In the genomic region with DNA sequence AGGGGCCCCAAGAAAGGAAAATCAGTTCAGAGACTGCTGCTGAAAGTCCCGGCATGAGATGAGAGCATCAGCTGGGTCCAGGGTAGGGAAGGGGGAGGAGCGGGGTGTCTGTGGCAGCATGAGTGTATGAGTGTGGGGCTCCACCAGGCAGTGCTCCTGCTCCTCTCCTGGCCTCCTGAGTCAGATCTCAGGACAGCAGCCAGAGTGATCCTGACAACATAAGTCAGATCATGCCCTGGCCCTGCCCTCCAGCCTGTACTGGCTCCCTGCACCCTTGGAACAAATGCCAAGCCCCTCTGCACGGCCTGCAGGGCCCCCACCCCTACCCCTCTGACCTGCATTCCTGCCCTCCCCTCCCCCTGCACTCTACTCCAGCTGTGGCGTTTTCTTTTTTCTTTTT, we compare ENCODE assay signal across 19 cellular contexts. TPM values are rescaled to one million over a fixed set of nuclear protein-coding genes. Genes with fewer than 3 reads are reported as not detected.
DNase-seq lines count a peak whose midpoint lies in the region; ATAC-seq and TF ChIP-seq lines count a peak whose summit lies in the region.
"Had no signal": no experiment of that assay in that cellular context is flagged by ENCODE, and none has a peak within 500 bp of the region (broad histone marks: within the 10 kb centered on the region; RNA-seq: fewer than 3 reads in every experiment).

No MANE protein-coding gene starts in this region.

- H4K20me1 ChIP-seq in hepatocyte (ENCODE audit: insufficient read depth, poor library complexity, severe bottlenecking) = peaks cover 2% of the 10 kb centered on the region
- peaks cover 3% of the 10 kb centered on the region; the same call in 1 of the 2 replicates for H4K20me1 ChIP-seq in PC-9 (ENCODE audit: insufficient read depth)

- H3K27ac Mint-ChIP-seq in HFFc6 = peak overlapping the region; percentile 71
- H3K27ac Mint-ChIP-seq: activated CD4-positive, alpha-beta memory T cell treated with anti-CD3 and anti-CD28 coated beads, Interleukin-2, amount 10 ng/mL, durations not matched to agents 7 days and 5 days; CD8-positive, alpha-beta memory T cell; stimulated activated naive CD8-positive, alpha-beta T cell treated with anti-CD3 and anti-CD28 coated beads, Interleukin-15, amount 100 ng/mL, for 72 hours had no signal

- H3K4me3 Mint-ChIP-seq in HFFc6 = no peak overlapping the region
- H3K4me3 Mint-ChIP-seq: activated CD4-positive, alpha-beta memory T cell treated with anti-CD3 and anti-CD28 coated beads, Interleukin-2, amount 10 ng/mL, durations not matched to agents 7 days and 5 days; CD8-positive, alpha-beta memory T cell; stimulated activated naive CD8-positive, alpha-beta T cell treated with anti-CD3 and anti-CD28 coated beads, Interleukin-15, amount 100 ng/mL, for 72 hours had no signal

- WGBS in hepatocyte (ENCODE audit: low lambda C conversion rate, missing lambda C conversion rate) = 75% methylated on average over 2 of the region's 4 CpGs
- 90% methylated on average over 4 of the region's 4 CpGs for WGBS in thymus

- H3K79me2 ChIP-seq in hepatocyte (no peaks in the 10 kb centered on the region), PC-9 (ENCODE audit: low read depth) (no peaks in the 10 kb centered on the region)

- no peak overlapping the region for H3K4me2 ChIP-seq in hepatocyte
- no peak overlapping the region for H3K4me2 ChIP-seq in PC-9

- H3K9me2 ChIP-seq in hepatocyte (replicated peaks; ENCODE audit: insufficient read depth) (no peaks in the 10 kb centered on the region), PC-9 (ENCODE audit: insufficient read depth) (no peaks in the 10 kb centered on the region)

- peaks cover 3% of the 10 kb centered on the region; the same call in 1 of the 2 replicates for H3K9me3 Mint-ChIP-seq in HFFc6
- H3K9me3 Mint-ChIP-seq: activated CD4-positive, alpha-beta memory T cell treated with anti-CD3 and anti-CD28 coated beads, Interleukin-2, amount 10 ng/mL, durations not matched to agents 7 days and 5 days; CD8-positive, alpha-beta memory T cell; stimulated activated naive CD8-positive, alpha-beta T cell treated with anti-CD3 and anti-CD28 coated beads, Interleukin-15, amount 100 ng/mL, for 72 hours had no signal

- peaks cover 15% of the 10 kb centered on the region for H3F3A ChIP-seq in PC-9 (ENCODE audit: insufficient read depth, low read depth)

- H3K4me1 ChIP-seq in hepatocyte (ENCODE audit: insufficient read depth) = no peaks in the 10 kb centered on the region
- no peaks in the 10 kb centered on the region for H3K4me1 ChIP-seq in thymus (ENCODE audit: control insufficient read depth, insufficient read depth, low read length)
- H3K4me1 ChIP-seq in PC-9 (replicated peaks; ENCODE audit: insufficient read depth) = peaks cover 21% of the 10 kb centered on the region
- H3K4me1 ChIP-seq: right lobe of liver had no signal

- H3K36me3 Mint-ChIP-seq in HFFc6 (ENCODE audit: low read depth) = peaks cover 55% of the 10 kb centered on the region

- H3K27me3 ChIP-seq in hepatocyte (no peaks in the 10 kb centered on the region), thymus (ENCODE audit: control insufficient read depth, insufficient read depth) (no peaks in the 10 kb centered on the region), PC-9 (ENCODE audit: insufficient read depth, low read depth) (no peaks in the 10 kb centered on the region)
- H3K27me3 ChIP-seq: right lobe of liver had no signal

- H2AFZ ChIP-seq in hepatocyte = no peak overlapping the region
- H2AFZ ChIP-seq in PC-9 = no peak overlapping the region

- H3K4me3 ChIP-seq in hepatocyte (no peak overlapping the region), thymus (ENCODE audit: low read length) (no peak overlapping the region), PC-9 (no peak overlapping the region)
- H3K4me3 ChIP-seq: right lobe of liver had no signal

- H3K9me3 ChIP-seq in hepatocyte (ENCODE audit: low read depth) (no peaks in the 10 kb centered on the region), thymus (ENCODE audit: control insufficient read depth) (no peaks in the 10 kb centered on the region), PC-9 (ENCODE audit: insufficient read depth, low read depth) (no peaks in the 10 kb centered on the region)
- H3K9me3 ChIP-seq: right lobe of liver had no signal

- H3K4me1 Mint-ChIP-seq in HFFc6 (ENCODE audit: low read depth) = peaks cover 58% of the 10 kb centered on the region
- H3K4me1 Mint-ChIP-seq: CD8-positive, alpha-beta memory T cell had no signal

- DNase-seq in HFFc6 (peak; percentile 79), dedifferentiated amniotic fluid mesenchymal stem cell (ENCODE audit: extremely low spot score) (peak; percentile 47), hepatocyte (ENCODE audit: low spot score) (peak; percentile 59), PC-9 (no peak), SW 1271 (lab: John Stamatoyannopoulos, UW) (no peak), HuH-7.5 (ENCODE audit: low spot score) (no peak)
- DNase-seq: activated CD4-positive, alpha-beta memory T cell treated with anti-CD3 and anti-CD28 coated beads, Interleukin-2, amount 10 ng/mL, durations not matched to agents 7 days and 5 days; activated gamma-delta T cell; caudate nucleus; CD8-positive, alpha-beta memory T cell; islet precursor cell; NCI-H345; right lobe of liver; stimulated activated naive CD8-positive, alpha-beta T cell treated with anti-CD3 and anti-CD28 coated beads, Interleukin-15, amount 100 ng/mL, for 72 hours had no signal

- POLR2A ChIA-PET in PC-9 (lab: Charles Lee; ENCODE audit: unreplicated experiment) = interaction anchor here (0.6 kb wide), 1 partner anchor 60 kb away, joined by 3 read pairs; no protein-coding TSS in a partner anchor

- TF ChIP-seq CTCF in HFFc6 (IDR thresholded peaks at IDR 0.05) (no peak), hepatocyte (IDR thresholded peaks at IDR 0.05; ENCODE audit: poor library complexity) (no peak), PC-9 (conservative IDR thresholded peaks at IDR 0.05) (no peak)

- CTCF ChIA-PET in PC-9 (lab: Charles Lee) = interaction anchor here (0.5 to 0.6 kb wide), 2 partner anchors 85 to 607 kb away, joined by 3 to 7 read pairs; no protein-coding TSS in a partner anchor

- H3K27ac ChIP-seq in hepatocyte (no peak overlapping the region), thymus (ENCODE audit: low read depth) (peak overlapping the region; percentile 31), PC-9 (no peak overlapping the region)
- H3K27ac ChIP-seq: right lobe of liver had no signal

- H3K27me3 Mint-ChIP-seq in HFFc6 (ENCODE audit: insufficient read depth) = peaks cover 22% of the 10 kb centered on the region
- H3K27me3 Mint-ChIP-seq: activated CD4-positive, alpha-beta memory T cell treated with anti-CD3 and anti-CD28 coated beads, Interleukin-2, amount 10 ng/mL, durations not matched to agents 7 days and 5 days; CD8-positive, alpha-beta memory T cell; stimulated activated naive CD8-positive, alpha-beta T cell treated with anti-CD3 and anti-CD28 coated beads, Interleukin-15, amount 100 ng/mL, for 72 hours had no signal

- H3K36me3 ChIP-seq in hepatocyte (replicated peaks; ENCODE audit: insufficient read depth, low read depth) (no peaks in the 10 kb centered on the region), thymus (ENCODE audit: control insufficient read depth, insufficient read depth) (no peaks in the 10 kb centered on the region), PC-9 (ENCODE audit: low read depth) (no peaks in the 10 kb centered on the region)

- intact Hi-C loops in PC-9 (cut with micrococcal nuclease; ENCODE audit: unreplicated experiment) = no loop called here

- no TSS peak for BruUV-seq in PC-9 (replicated peaks; lab: Mats Ljungman, UMichigan)

- no peak for ATAC-seq in GM18867 (IDR thresholded peaks at IDR 0.05; ENCODE audit: unreplicated experiment)
- ATAC-seq: Panc1; stimulated activated naive CD8-positive, alpha-beta T cell treated with anti-CD3 and anti-CD28 coated beads, Interleukin-15, amount 100 ng/mL, for 72 hours had no signal

RNA-seq across cellular contexts. Expression of a gene that starts 24.2 kb away (rescaled TPM):
- not detected for total RNA-seq in HFFc6 (2021; fragmentation: NEBNext Ultra II Directional; extraction: Animal tissue kit (Norgen Biotek cat#: 25700))
- total RNA-seq in hepatocyte = not detected in 2 replicates
- 0.59 TPM in 1 of 2 replicates, not detected in the other for polyA plus RNA-seq in hepatocyte
- not detected for polyA plus RNA-seq in thymus
- not detected in 2 replicates for total RNA-seq in PC-9 (2021)
- total RNA-seq: activated CD4-positive, alpha-beta memory T cell treated with anti-CD3 and anti-CD28 coated beads, Interleukin-2, amount 10 ng/mL, durations not matched to agents 7 days and 5 days; CD8-positive, alpha-beta memory T cell; epithelial cell of proximal tubule; right lobe of liver; T-helper 2 cell treated with Interferon-gamma antibody and Interleukin-4, amounts not matched to agents 100 ng/mL and 5 ng/mL, for 36 hours had no signal
- polyA plus RNA-seq: CD8-positive, alpha-beta memory T cell had no signal

RNA-seq across cellular contexts. Expression of a gene that starts 43.4 kb away (rescaled TPM):
- total RNA-seq in HFFc6 (2021; fragmentation: NEBNext Ultra II Directional; extraction: Animal tissue kit (Norgen Biotek cat#: 25700)) = 100 to 1,000 TPM; 187 to 332 (median 201) TPM
- total RNA-seq in hepatocyte (48.5 and 76.8 TPM in 2 replicates), PC-9 (2021) (51.4 and 70.1 TPM in 2 replicates)
- polyA plus RNA-seq in hepatocyte (47.8 and 57.6 TPM in 2 replicates), thymus (22.6 TPM)

RNA-seq across cellular contexts. Expression of a gene that starts 44.9 kb away (rescaled TPM):
- total RNA-seq in HFFc6 (2021; fragmentation: NEBNext Ultra II Directional; extraction: Animal tissue kit (Norgen Biotek cat#: 25700)) = 1 to 10 TPM; 2.9 to 8.2 (median 3.9) TPM
- total RNA-seq in hepatocyte = 0.52 and 1.1 TPM in 2 replicates
- polyA plus RNA-seq in hepatocyte = 2.7 and 3.3 TPM in 2 replicates
- polyA plus RNA-seq in thymus = 0.16 TPM
- total RNA-seq in PC-9 (2021) = 20.3 and 20.6 TPM in 2 replicates
- total RNA-seq: epithelial cell of proximal tubule had no signal
- polyA plus RNA-seq: CD8-positive, alpha-beta memory T cell had no signal

RNA-seq across cellular contexts. Expression of a gene that starts 57.8 kb away (rescaled TPM):
- 100 to 1,000 TPM; 112 to 127 (median 126) TPM for total RNA-seq in HFFc6 (2021; fragmentation: NEBNext Ultra II Directional; extraction: Animal tissue kit (Norgen Biotek cat#: 25700))
- total RNA-seq in hepatocyte (168 and 193 TPM in 2 replicates), PC-9 (2021) (220 and 227 TPM in 2 replicates)
- polyA plus RNA-seq in hepatocyte (85.3 and 126 TPM in 2 replicates), thymus (37.0 TPM)

Comparison
In these comparisons a context has a peak if more than half of its experiments do, and no peak if none do; other contexts are left out.
1. DNase-seq: peak in HFFc6 (single experiment), dedifferentiated amniotic fluid mesenchymal stem cell (single experiment) and hepatocyte (single experiment); none in PC-9 (0 of 2), SW 1271 (0 of 2) and HuH-7.5 (single experiment).